In the genomic region with DNA sequence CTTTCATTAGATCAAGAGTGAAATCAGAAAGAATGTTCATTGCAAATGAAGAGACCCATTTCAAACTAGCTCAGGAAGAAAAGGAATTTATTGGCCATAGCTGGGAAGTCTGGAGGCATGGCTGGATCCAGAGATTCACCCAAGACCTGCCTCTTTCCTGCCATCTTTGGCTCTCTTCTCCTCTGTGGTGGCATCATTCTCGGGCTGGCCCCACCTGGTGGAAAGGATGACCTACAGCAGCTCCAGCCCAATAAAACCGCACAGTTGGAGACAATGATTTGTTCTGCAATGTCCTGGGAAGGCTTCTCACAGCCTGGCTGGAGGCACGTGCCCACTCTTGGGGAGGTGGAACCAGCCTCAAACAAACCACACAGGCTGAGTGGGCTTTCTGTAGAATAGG, we compare ENCODE assay signal across 11 cellular contexts. TPM values are rescaled to one million over a fixed set of nuclear protein-coding genes. Genes with fewer than 3 reads are reported as not detected.
DNase-seq lines count a peak whose midpoint lies in the region; ATAC-seq, FAIRE-seq and TF ChIP-seq lines count a peak whose summit lies in the region.
"Had no signal": no experiment of that assay in that cellular context is flagged by ENCODE, and none has a peak within 500 bp of the region (broad histone marks: within the 10 kb centered on the region; RNA-seq: fewer than 3 reads in every experiment).

No MANE protein-coding gene starts in this region.

- no peaks in the 10 kb centered on the region for H3K36me3 Mint-ChIP-seq in CD8-positive, alpha-beta T cell
- H3K36me3 Mint-ChIP-seq in activated CD4-positive, alpha-beta memory T cell treated with anti-CD3 and anti-CD28 coated beads for 36 hours = no peaks in the 10 kb centered on the region

- no peaks in the 10 kb centered on the region for H3F3A ChIP-seq in SK-N-SH (replicated peaks; ENCODE audit: insufficient read depth)

- H3K4me2 ChIP-seq in SK-N-SH = no peak overlapping the region
- no peak overlapping the region for H3K4me2 ChIP-seq in HepG2 (ENCODE audit: low read depth, low read length)

- WGBS in SK-N-SH (ENCODE audit: low lambda C conversion rate) = 4% methylated on average over 3 of the region's 3 CpGs
- 0% methylated on average over 3 of the region's 3 CpGs for WGBS in HepG2 (ENCODE audit: low lambda C conversion rate)

- no peak overlapping the region for H3K4me3 Mint-ChIP-seq in CD8-positive, alpha-beta T cell
- no peak overlapping the region for H3K4me3 Mint-ChIP-seq in activated CD4-positive, alpha-beta memory T cell treated with anti-CD3 and anti-CD28 coated beads for 36 hours

- no peak overlapping the region for H3K9ac ChIP-seq in SK-N-SH
- no peak overlapping the region for H3K9ac ChIP-seq in HepG2 (ENCODE audit: insufficient read depth, low read depth, low read length)

- no peaks in the 10 kb centered on the region for H3K36me3 ChIP-seq in HEK293 (ENCODE audit: control insufficient read depth in 2 of 2, insufficient read depth in 1 of 2, low read length in 2 of 2)
- no peaks in the 10 kb centered on the region for H3K36me3 ChIP-seq in SK-N-SH (replicated peaks in 1 of 2; ENCODE audit: control insufficient read depth in 1 of 2, insufficient read depth in 2 of 2, low read length in 1 of 2)
- no peaks in the 10 kb centered on the region for H3K36me3 ChIP-seq in HepG2 (replicated peaks in 1 of 2; ENCODE audit: control insufficient read depth in 1 of 2, insufficient read depth in 2 of 2, low read length in 2 of 2)
- no peaks in the 10 kb centered on the region for H3K36me3 ChIP-seq in CD8-positive, alpha-beta T cell (ENCODE audit: insufficient read depth, low read length)
- H3K36me3 ChIP-seq: left lung, thoracic aorta had no signal

- H4K20me1 ChIP-seq in SK-N-SH (ENCODE audit: insufficient read depth) (no peaks in the 10 kb centered on the region), HepG2 (ENCODE audit: insufficient read depth, low read length) (no peaks in the 10 kb centered on the region)

- BruUV-seq in HepG2 (replicated peaks; lab: Mats Ljungman, UMichigan) = no TSS peak

- POLR2A ChIA-PET in HEK293 (lab: Yijun Ruan, JAX) = no interaction called here
- POLR2A ChIA-PET in SK-N-SH (lab: Yijun Ruan, JAX) = interaction anchor here (0.6 to 0.7 kb wide), 2 partner anchors 31 to 697 kb away, joined by 3 to 4 read pairs; no protein-coding TSS in a partner anchor
- POLR2A ChIA-PET in HepG2 (lab: Yijun Ruan, JAX) = interaction anchor here (1.4 kb wide), 1 partner anchor 18 kb away, joined by 6 read pairs; the partner anchor contains the start of gene FERMT1
- POLR2A ChIA-PET in CD8-positive, alpha-beta T cell (lab: Charles Lee) = no interaction called here
- POLR2A ChIA-PET in activated CD4-positive, alpha-beta memory T cell treated with anti-CD3 and anti-CD28 coated beads for 36 hours (lab: Charles Lee) = no interaction called here

- no peaks in the 10 kb centered on the region for H3K4me1 ChIP-seq in HEK293 (ENCODE audit: control insufficient read depth, insufficient read depth, low read length)
- no peaks in the 10 kb centered on the region for H3K4me1 ChIP-seq in SK-N-SH (ENCODE audit: control insufficient read depth in 1 of 2, insufficient read depth in 2 of 2, low read depth in 1 of 2, low read length in 1 of 2)
- no peaks in the 10 kb centered on the region for H3K4me1 ChIP-seq in HepG2 (ENCODE audit: insufficient read depth, low read length)
- no peaks in the 10 kb centered on the region for H3K4me1 ChIP-seq in CD8-positive, alpha-beta T cell (ENCODE audit: insufficient read depth, low read length)
- H3K4me1 ChIP-seq: left lung had no signal

- H3K9me3 Mint-ChIP-seq in CD8-positive, alpha-beta T cell = no peaks in the 10 kb centered on the region
- no peaks in the 10 kb centered on the region for H3K9me3 Mint-ChIP-seq in activated CD4-positive, alpha-beta memory T cell treated with anti-CD3 and anti-CD28 coated beads for 36 hours

- TF ChIP-seq RAD21 in SK-N-SH (IDR thresholded peaks at IDR 0.05; ENCODE audit: low read length) (no peak), HepG2 (CRISPR knock-in tag; IDR thresholded peaks at IDR 0.05) (no peak)

- H3K27ac Mint-ChIP-seq in CD8-positive, alpha-beta T cell = no peak overlapping the region
- H3K27ac Mint-ChIP-seq in activated CD4-positive, alpha-beta memory T cell treated with anti-CD3 and anti-CD28 coated beads for 36 hours = no peak overlapping the region

- TF ChIP-seq POLR2A in HepG2 (IDR thresholded peaks at IDR 0.05; ENCODE audit: insufficient read depth in 1 of 2, low read depth in 2 of 2, low read length in 2 of 2) = no peak

- H2AFZ ChIP-seq in SK-N-SH (ENCODE audit: low read depth) (no peak overlapping the region), HepG2 (ENCODE audit: low read length) (no peak overlapping the region)

- ATAC-seq in HepG2 = peak; percentile 92
- ATAC-seq in CD8-positive, alpha-beta T cell = no peak
- ATAC-seq: left lung had no signal

- no peak for TF ChIP-seq CTCF in HEK293 (tag by site-specific recombination; IDR thresholded peaks at IDR 0.05)
- peak; percentile 41 for TF ChIP-seq CTCF in SK-N-SH (IDR thresholded peaks at IDR 0.05)
- TF ChIP-seq CTCF in HepG2 (CRISPR knock-in tag; IDR thresholded peaks at IDR 0.05) = peak; percentile 59
- no peak for TF ChIP-seq CTCF in CD8-positive, alpha-beta T cell (IDR thresholded peaks at IDR 0.05)

- peak; percentile 20 for DNase-seq in ELF-1 (ENCODE audit: low read depth, low spot score)
- peak; percentile 22 for DNase-seq in SK-N-SH
- peak; percentile 28 for DNase-seq in HepG2 (ENCODE audit: low spot score)
- no peak for DNase-seq in globus pallidus (ENCODE audit: low spot score)
- DNase-seq in CD8-positive, alpha-beta T cell = no peak
- DNase-seq in AG08395 (ENCODE audit: low spot score) = no peak
- no peak for DNase-seq in activated CD4-positive, alpha-beta memory T cell treated with anti-CD3 and anti-CD28 coated beads for 36 hours
- DNase-seq: left lung, NCI-H774 had no signal

- H3K27me3 ChIP-seq in SK-N-SH (ENCODE audit: insufficient read depth) = no peaks in the 10 kb centered on the region; the same call in 1 of the 2 replicates
- H3K27me3 ChIP-seq in HepG2 (ENCODE audit: control insufficient read depth in 1 of 2, insufficient read depth in 2 of 2, low read length in 2 of 2) = peaks cover 0 to 7% of the 10 kb centered on the region in 2 experiments; a peak in 1 of 5 replicates
- no peaks in the 10 kb centered on the region for H3K27me3 ChIP-seq in CD8-positive, alpha-beta T cell (ENCODE audit: insufficient read depth, low read length)

- H3K79me2 ChIP-seq in SK-N-SH (ENCODE audit: insufficient read depth) = no peaks in the 10 kb centered on the region
- no peaks in the 10 kb centered on the region for H3K79me2 ChIP-seq in HepG2 (ENCODE audit: insufficient read depth, low read length)

- in situ Hi-C loops in HepG2 (cut with HindIII; ENCODE audit: extremely low pct_ligation_motif_present, low pct_unique_long_range_greater_than_20kb) = loop anchor here (25.0 kb wide), 1 partner anchor 1146 kb away; no protein-coding TSS in a partner anchor

- H3K9me3 ChIP-seq in HEK293 (ENCODE audit: control insufficient read depth, insufficient read depth, low read depth, low read length) (no peaks in the 10 kb centered on the region), SK-N-SH (no peaks in the 10 kb centered on the region), HepG2 (ENCODE audit: low read length) (no peaks in the 10 kb centered on the region)
- no peaks in the 10 kb centered on the region for H3K9me3 ChIP-seq in CD8-positive, alpha-beta T cell (ENCODE audit: low read length)
- H3K9me3 ChIP-seq: thoracic aorta had no signal

- no peaks in the 10 kb centered on the region for H3K4me1 Mint-ChIP-seq in CD8-positive, alpha-beta T cell (ENCODE audit: low read depth)
- H3K4me1 Mint-ChIP-seq in activated CD4-positive, alpha-beta memory T cell treated with anti-CD3 and anti-CD28 coated beads for 36 hours (ENCODE audit: low read depth) = no peaks in the 10 kb centered on the region

- no peak for TF ChIP-seq EP300 in SK-N-SH (IDR thresholded peaks at IDR 0.05; ENCODE audit: borderline replicate concordance in 1 of 2, low read depth in 1 of 2, low read length in 1 of 2)
- no peak for TF ChIP-seq EP300 in HepG2 (IDR thresholded peaks at IDR 0.05; ENCODE audit: low read depth in 2 of 2, low read length in 2 of 2)
- TF ChIP-seq EP300 in HepG2 (CRISPR knock-in tag; IDR thresholded peaks at IDR 0.05; ENCODE audit: borderline replicate concordance) = no peak

- CTCF ChIA-PET in HEK293 (lab: Yijun Ruan, JAX) (interaction anchor here (0.6 to 0.9 kb wide), 7 partner anchors 10 to 942 kb away, joined by 3 to 6 read pairs (median 3); no protein-coding TSS in a partner anchor), SK-N-SH (lab: Yijun Ruan, JAX) (interaction anchor here (0.5 to 1.7 kb wide), 5 partner anchors 9 to 908 kb away, joined by 3 to 6 read pairs (median 3); no protein-coding TSS in a partner anchor), HepG2 (lab: Yijun Ruan, JAX; ENCODE audit: low intra/inter-chr PET ratio, low total read pairs) (no interaction called here)
- CTCF ChIA-PET in CD8-positive, alpha-beta T cell (lab: Charles Lee) = interaction anchor here (0.7 to 0.8 kb wide), 2 partner anchors 9 to 46 kb away, joined by 3 to 5 read pairs; no protein-coding TSS in a partner anchor
- CTCF ChIA-PET in activated CD4-positive, alpha-beta memory T cell treated with anti-CD3 and anti-CD28 coated beads for 36 hours (lab: Charles Lee) = no interaction called here

- H3K27ac ChIP-seq in HEK293 (ENCODE audit: extremely low read depth, low read depth, low read length) (no peak overlapping the region), SK-N-SH (ENCODE audit: low read depth in 2 of 2, low read length in 1 of 2) (no peak overlapping the region), HepG2 (ENCODE audit: extremely low read length, insufficient read depth, low read length) (no peak overlapping the region)
- H3K27ac ChIP-seq in CD8-positive, alpha-beta T cell (ENCODE audit: low read depth, low read length) = no peak overlapping the region
- H3K27ac ChIP-seq: left lung, thoracic aorta had no signal

- H3K27me3 Mint-ChIP-seq in CD8-positive, alpha-beta T cell (ENCODE audit: low read depth) = peaks cover 11% of the 10 kb centered on the region
- H3K27me3 Mint-ChIP-seq in activated CD4-positive, alpha-beta memory T cell treated with anti-CD3 and anti-CD28 coated beads for 36 hours = peaks cover 5% of the 10 kb centered on the region

- no peaks in the 10 kb centered on the region for H3K9me2 ChIP-seq in SK-N-SH

- H3K4me3 ChIP-seq in HEK293 (ENCODE audit: low read depth, low read length) = no peak overlapping the region
- no peak overlapping the region for H3K4me3 ChIP-seq in SK-N-SH (ENCODE audit: low read depth in 2 of 2, low read length in 1 of 2)
- H3K4me3 ChIP-seq in HepG2 (replicated peaks in 1 of 3; ENCODE audit: insufficient read depth in 1 of 3, low read depth in 2 of 3, low read length in 3 of 3) = no peak overlapping the region
- no peak overlapping the region for H3K4me3 ChIP-seq in CD8-positive, alpha-beta T cell (ENCODE audit: low read depth, low read length)
- H3K4me3 ChIP-seq: left lung, thoracic aorta had no signal

- intact Hi-C loops in HepG2 (cut with micrococcal nuclease; ENCODE audit: unreplicated experiment) = loop anchor here (2.0 to 10.0 kb wide), 2 partner anchors 612 to 954 kb away; no protein-coding TSS in a partner anchor
- intact Hi-C loops in CD8-positive, alpha-beta T cell (cut with DNase I, micrococcal nuclease) = loop anchor here in 1 of 2 experiments (5.0 kb wide), 1 partner anchor 1236 kb away; no protein-coding TSS in a partner anchor
- intact Hi-C loops in activated CD4-positive, alpha-beta memory T cell treated with anti-CD3 and anti-CD28 coated beads for 36 hours (cut with micrococcal nuclease) = loop anchor here (5.0 kb wide), 1 partner anchor 1236 kb away; no protein-coding TSS in a partner anchor

- no peak for FAIRE-seq in HepG2 (lab: Jason Lieb, UNC)

RNA-seq across cellular contexts. Expression of gene FERMT1, which starts 18.1 kb away (rescaled TPM):
- polyA plus RNA-seq in SK-N-SH (2012; rRNA removed) (0.81 and 0.93 TPM in 2 replicates), HepG2 (2011; rRNA removed) (15.1 and 15.8 TPM in 2 replicates)
- polyA plus RNA-seq in SK-N-SH (2012; cell fraction: cytosol; rRNA removed) = 0.64 and 0.68 TPM in 2 replicates
- 0.88 and 0.91 TPM in 2 replicates for polyA plus RNA-seq in SK-N-SH (2012; cell fraction: nucleus; rRNA removed)
- total RNA-seq in HepG2 (2016; rRNA removed; fragmentation: Illumina TruSeq; extraction: Trizol) = 29.5 and 39.1 TPM in 2 replicates
- total RNA-seq in HepG2 (2016; cell fraction: cytosol; rRNA removed; fragmentation: Illumina TruSeq; extraction: Trizol; ENCODE audit: low read depth) = 4.8 and 6.7 TPM in 2 replicates
- total RNA-seq in HepG2 (2016; cell fraction: insoluble cytoplasmic fraction; rRNA removed; fragmentation: Illumina TruSeq; extraction: Trizol) = 29.9 and 33.9 TPM in 2 replicates
- total RNA-seq in HepG2 (2016; cell fraction: membrane; rRNA removed; fragmentation: Illumina TruSeq; extraction: Trizol) = 27.3 and 30.6 TPM in 2 replicates
- total RNA-seq in HepG2 (2016; cell fraction: nucleus; rRNA removed; fragmentation: Illumina TruSeq; extraction: Trizol) = 18.7 and 22.5 TPM in 2 replicates
- 8.4 and 8.5 TPM in 2 replicates for polyA plus RNA-seq in HepG2 (2011; cell fraction: cytosol; rRNA removed)
- 9.7 and 11.7 TPM in 2 replicates for polyA plus RNA-seq in HepG2 (2011; cell fraction: nucleus; rRNA removed)
- polyA plus RNA-seq in HepG2 (2012) = 9.2 and 11.7 TPM in 2 replicates
- polyA plus RNA-seq in HepG2 (2016; cell fraction: cytosol; fragmentation: Illumina TruSeq; extraction: Trizol; ENCODE audit: low read depth) = 4.0 and 4.4 TPM in 2 replicates
- 30.4 and 37.6 TPM in 2 replicates for polyA plus RNA-seq in HepG2 (2016; cell fraction: insoluble cytoplasmic fraction; fragmentation: Illumina TruSeq; extraction: Trizol; ENCODE audit: low read depth)
- polyA plus RNA-seq in HepG2 (2016; cell fraction: membrane; fragmentation: Illumina TruSeq; extraction: Trizol; ENCODE audit: low read depth) = 18.3 and 18.7 TPM in 2 replicates
- 23.6 and 24.8 TPM in 2 replicates for polyA plus RNA-seq in HepG2 (2016; cell fraction: nucleus; fragmentation: Illumina TruSeq; extraction: Trizol; ENCODE audit: insufficient read depth, low read depth)
- 11.6 and 13.1 TPM in 2 replicates for polyA minus RNA-seq in HepG2 (2011; rRNA and poly(A)+ RNA removed; ENCODE audit: low replicate concordance)
- polyA minus RNA-seq in HepG2 (2011; cell fraction: cytosol; rRNA and poly(A)+ RNA removed) = 13.8 and 15.1 TPM in 2 replicates
- 21.9 and 29.1 TPM in 2 replicates for polyA minus RNA-seq in HepG2 (2011; cell fraction: nucleus; rRNA and poly(A)+ RNA removed)
- not detected for total RNA-seq in CD8-positive, alpha-beta T cell
- under 1 TPM; 0.05 to 0.33 TPM for total RNA-seq in activated CD4-positive, alpha-beta memory T cell treated with anti-CD3 and anti-CD28 coated beads for 36 hours

Comparison
In these comparisons a context has a peak if more than half of its experiments do, and no peak if none do; other contexts are left out.
1. DNase-seq: peak in ELF-1 (single experiment), SK-N-SH (single experiment) and HepG2 (single experiment); none in globus pallidus (single experiment), CD8-positive, alpha-beta T cell (0 of 7), AG08395 (single experiment) and activated CD4-positive, alpha-beta memory T cell treated with anti-CD3 and anti-CD28 coated beads for 36 hours (single experiment).
2. CTCF ChIP-seq: peak in SK-N-SH (single experiment) and HepG2 (single experiment); none in HEK293 (single experiment) and CD8-positive, alpha-beta T cell (single experiment).
3. RNA of gene FERMT1, which starts 18.1 kb away (total RNA-seq): 4.8 to 39.1 TPM in HepG2; 0.05 to 0.33 TPM in activated CD4-positive, alpha-beta memory T cell treated with anti-CD3 and anti-CD28 coated beads for 36 hours and not detected in CD8-positive, alpha-beta T cell; every median in the first group is over 4 times any median in the second.
4. CTCF ChIA-PET loops: an anchor here in HEK293 (0.6 to 0.9 kb wide), SK-N-SH (0.5 to 1.7 kb wide) and CD8-positive, alpha-beta T cell (0.7 to 0.8 kb wide); none called in HepG2 and activated CD4-positive, alpha-beta memory T cell treated with anti-CD3 and anti-CD28 coated beads for 36 hours.
5. POLR2A ChIA-PET loops: an anchor here in SK-N-SH (0.6 to 0.7 kb wide) and HepG2 (1.4 kb wide); none called in HEK293, CD8-positive, alpha-beta T cell and activated CD4-positive, alpha-beta memory T cell treated with anti-CD3 and anti-CD28 coated beads for 36 hours.